In the genomic region with DNA sequence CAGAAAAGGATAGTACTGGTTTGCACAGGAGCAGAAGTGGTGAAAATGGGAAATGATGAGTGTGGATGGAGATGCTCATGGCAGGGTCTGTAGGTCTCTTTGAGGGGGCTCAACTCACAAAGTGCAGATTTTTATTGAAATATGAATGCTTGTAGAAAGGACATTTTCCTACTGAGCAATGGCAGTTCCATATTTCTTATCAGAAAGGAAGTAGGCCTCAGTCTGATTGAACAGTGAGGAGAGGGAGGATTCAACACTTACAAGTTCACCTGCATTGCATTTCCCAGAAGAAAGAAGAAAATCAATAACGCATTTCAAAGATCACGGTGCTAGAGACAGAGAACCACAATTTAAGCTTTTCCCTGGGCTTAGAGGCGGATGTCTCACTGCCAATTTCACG, we compare ENCODE assay signal across 1 cellular context.
TF ChIP-seq lines count a peak whose summit lies in the region.

No MANE protein-coding gene starts in this region.

TF ChIP-seq in K562, 482 proteins besides CTCF, POLR2A, EP300 and RAD21 (continued from another document and continues in another):
- TF ChIP-seq, protein P1, sequence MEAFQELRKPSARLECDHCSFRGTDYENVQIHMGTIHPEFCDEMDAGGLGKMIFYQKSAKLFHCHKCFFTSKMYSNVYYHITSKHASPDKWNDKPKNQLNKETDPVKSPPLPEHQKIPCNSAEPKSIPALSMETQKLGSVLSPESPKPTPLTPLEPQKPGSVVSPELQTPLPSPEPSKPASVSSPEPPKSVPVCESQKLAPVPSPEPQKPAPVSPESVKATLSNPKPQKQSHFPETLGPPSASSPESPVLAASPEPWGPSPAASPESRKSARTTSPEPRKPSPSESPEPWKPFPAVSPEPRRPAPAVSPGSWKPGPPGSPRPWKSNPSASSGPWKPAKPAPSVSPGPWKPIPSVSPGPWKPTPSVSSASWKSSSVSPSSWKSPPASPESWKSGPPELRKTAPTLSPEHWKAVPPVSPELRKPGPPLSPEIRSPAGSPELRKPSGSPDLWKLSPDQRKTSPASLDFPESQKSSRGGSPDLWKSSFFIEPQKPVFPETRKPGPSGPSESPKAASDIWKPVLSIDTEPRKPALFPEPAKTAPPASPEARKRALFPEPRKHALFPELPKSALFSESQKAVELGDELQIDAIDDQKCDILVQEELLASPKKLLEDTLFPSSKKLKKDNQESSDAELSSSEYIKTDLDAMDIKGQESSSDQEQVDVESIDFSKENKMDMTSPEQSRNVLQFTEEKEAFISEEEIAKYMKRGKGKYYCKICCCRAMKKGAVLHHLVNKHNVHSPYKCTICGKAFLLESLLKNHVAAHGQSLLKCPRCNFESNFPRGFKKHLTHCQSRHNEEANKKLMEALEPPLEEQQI (IDR thresholded peaks at IDR 0.05) = no peak
- TF ChIP-seq, protein P2, sequence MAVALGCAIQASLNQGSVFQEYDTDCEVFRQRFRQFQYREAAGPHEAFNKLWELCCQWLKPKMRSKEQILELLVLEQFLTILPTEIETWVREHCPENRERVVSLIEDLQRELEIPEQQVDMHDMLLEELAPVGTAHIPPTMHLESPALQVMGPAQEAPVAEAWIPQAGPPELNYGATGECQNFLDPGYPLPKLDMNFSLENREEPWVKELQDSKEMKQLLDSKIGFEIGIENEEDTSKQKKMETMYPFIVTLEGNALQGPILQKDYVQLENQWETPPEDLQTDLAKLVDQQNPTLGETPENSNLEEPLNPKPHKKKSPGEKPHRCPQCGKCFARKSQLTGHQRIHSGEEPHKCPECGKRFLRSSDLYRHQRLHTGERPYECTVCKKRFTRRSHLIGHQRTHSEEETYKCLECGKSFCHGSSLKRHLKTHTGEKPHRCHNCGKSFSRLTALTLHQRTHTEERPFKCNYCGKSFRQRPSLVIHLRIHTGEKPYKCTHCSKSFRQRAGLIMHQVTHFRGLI (CRISPR knock-in tag; IDR thresholded peaks at IDR 0.05) = peak; percentile 60; the same call in 1 of the 2 replicates
- TF ChIP-seq POLR2AphosphoS2 (IDR thresholded peaks at IDR 0.05; ENCODE audit: low read length) = no peak
- TF ChIP-seq, protein P3, sequence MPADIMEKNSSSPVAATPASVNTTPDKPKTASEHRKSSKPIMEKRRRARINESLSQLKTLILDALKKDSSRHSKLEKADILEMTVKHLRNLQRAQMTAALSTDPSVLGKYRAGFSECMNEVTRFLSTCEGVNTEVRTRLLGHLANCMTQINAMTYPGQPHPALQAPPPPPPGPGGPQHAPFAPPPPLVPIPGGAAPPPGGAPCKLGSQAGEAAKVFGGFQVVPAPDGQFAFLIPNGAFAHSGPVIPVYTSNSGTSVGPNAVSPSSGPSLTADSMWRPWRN (IDR thresholded peaks at IDR 0.05; ENCODE audit: low read depth) = no peak
- TF ChIP-seq, protein P4, sequence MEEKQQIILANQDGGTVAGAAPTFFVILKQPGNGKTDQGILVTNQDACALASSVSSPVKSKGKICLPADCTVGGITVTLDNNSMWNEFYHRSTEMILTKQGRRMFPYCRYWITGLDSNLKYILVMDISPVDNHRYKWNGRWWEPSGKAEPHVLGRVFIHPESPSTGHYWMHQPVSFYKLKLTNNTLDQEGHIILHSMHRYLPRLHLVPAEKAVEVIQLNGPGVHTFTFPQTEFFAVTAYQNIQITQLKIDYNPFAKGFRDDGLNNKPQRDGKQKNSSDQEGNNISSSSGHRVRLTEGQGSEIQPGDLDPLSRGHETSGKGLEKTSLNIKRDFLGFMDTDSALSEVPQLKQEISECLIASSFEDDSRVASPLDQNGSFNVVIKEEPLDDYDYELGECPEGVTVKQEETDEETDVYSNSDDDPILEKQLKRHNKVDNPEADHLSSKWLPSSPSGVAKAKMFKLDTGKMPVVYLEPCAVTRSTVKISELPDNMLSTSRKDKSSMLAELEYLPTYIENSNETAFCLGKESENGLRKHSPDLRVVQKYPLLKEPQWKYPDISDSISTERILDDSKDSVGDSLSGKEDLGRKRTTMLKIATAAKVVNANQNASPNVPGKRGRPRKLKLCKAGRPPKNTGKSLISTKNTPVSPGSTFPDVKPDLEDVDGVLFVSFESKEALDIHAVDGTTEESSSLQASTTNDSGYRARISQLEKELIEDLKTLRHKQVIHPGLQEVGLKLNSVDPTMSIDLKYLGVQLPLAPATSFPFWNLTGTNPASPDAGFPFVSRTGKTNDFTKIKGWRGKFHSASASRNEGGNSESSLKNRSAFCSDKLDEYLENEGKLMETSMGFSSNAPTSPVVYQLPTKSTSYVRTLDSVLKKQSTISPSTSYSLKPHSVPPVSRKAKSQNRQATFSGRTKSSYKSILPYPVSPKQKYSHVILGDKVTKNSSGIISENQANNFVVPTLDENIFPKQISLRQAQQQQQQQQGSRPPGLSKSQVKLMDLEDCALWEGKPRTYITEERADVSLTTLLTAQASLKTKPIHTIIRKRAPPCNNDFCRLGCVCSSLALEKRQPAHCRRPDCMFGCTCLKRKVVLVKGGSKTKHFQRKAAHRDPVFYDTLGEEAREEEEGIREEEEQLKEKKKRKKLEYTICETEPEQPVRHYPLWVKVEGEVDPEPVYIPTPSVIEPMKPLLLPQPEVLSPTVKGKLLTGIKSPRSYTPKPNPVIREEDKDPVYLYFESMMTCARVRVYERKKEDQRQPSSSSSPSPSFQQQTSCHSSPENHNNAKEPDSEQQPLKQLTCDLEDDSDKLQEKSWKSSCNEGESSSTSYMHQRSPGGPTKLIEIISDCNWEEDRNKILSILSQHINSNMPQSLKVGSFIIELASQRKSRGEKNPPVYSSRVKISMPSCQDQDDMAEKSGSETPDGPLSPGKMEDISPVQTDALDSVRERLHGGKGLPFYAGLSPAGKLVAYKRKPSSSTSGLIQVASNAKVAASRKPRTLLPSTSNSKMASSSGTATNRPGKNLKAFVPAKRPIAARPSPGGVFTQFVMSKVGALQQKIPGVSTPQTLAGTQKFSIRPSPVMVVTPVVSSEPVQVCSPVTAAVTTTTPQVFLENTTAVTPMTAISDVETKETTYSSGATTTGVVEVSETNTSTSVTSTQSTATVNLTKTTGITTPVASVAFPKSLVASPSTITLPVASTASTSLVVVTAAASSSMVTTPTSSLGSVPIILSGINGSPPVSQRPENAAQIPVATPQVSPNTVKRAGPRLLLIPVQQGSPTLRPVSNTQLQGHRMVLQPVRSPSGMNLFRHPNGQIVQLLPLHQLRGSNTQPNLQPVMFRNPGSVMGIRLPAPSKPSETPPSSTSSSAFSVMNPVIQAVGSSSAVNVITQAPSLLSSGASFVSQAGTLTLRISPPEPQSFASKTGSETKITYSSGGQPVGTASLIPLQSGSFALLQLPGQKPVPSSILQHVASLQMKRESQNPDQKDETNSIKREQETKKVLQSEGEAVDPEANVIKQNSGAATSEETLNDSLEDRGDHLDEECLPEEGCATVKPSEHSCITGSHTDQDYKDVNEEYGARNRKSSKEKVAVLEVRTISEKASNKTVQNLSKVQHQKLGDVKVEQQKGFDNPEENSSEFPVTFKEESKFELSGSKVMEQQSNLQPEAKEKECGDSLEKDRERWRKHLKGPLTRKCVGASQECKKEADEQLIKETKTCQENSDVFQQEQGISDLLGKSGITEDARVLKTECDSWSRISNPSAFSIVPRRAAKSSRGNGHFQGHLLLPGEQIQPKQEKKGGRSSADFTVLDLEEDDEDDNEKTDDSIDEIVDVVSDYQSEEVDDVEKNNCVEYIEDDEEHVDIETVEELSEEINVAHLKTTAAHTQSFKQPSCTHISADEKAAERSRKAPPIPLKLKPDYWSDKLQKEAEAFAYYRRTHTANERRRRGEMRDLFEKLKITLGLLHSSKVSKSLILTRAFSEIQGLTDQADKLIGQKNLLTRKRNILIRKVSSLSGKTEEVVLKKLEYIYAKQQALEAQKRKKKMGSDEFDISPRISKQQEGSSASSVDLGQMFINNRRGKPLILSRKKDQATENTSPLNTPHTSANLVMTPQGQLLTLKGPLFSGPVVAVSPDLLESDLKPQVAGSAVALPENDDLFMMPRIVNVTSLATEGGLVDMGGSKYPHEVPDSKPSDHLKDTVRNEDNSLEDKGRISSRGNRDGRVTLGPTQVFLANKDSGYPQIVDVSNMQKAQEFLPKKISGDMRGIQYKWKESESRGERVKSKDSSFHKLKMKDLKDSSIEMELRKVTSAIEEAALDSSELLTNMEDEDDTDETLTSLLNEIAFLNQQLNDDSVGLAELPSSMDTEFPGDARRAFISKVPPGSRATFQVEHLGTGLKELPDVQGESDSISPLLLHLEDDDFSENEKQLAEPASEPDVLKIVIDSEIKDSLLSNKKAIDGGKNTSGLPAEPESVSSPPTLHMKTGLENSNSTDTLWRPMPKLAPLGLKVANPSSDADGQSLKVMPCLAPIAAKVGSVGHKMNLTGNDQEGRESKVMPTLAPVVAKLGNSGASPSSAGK (IDR thresholded peaks at IDR 0.05) = no peak
- TF ChIP-seq SETDB1 (IDR thresholded peaks at IDR 0.05; ENCODE audit: low read length) = no peak
- TF ChIP-seq, protein P5, sequence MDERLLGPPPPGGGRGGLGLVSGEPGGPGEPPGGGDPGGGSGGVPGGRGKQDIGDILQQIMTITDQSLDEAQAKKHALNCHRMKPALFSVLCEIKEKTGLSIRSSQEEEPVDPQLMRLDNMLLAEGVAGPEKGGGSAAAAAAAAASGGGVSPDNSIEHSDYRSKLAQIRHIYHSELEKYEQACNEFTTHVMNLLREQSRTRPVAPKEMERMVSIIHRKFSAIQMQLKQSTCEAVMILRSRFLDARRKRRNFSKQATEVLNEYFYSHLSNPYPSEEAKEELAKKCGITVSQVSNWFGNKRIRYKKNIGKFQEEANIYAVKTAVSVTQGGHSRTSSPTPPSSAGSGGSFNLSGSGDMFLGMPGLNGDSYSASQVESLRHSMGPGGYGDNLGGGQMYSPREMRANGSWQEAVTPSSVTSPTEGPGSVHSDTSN (CRISPR knock-in tag; IDR thresholded peaks at IDR 0.05; ENCODE audit: low read depth) = no peak
- TF ChIP-seq, protein P5 (tag; conservative IDR thresholded peaks at IDR 0.05; ENCODE audit: low read depth) = 0 out of 2 replicates have a peak, but pooled peaks have one; percentile 9
- 0 out of 2 replicates have a peak, but pooled peaks have one; percentile 25 for TF ChIP-seq DDX20 (tag; IDR thresholded peaks at IDR 0.05; ENCODE audit: low read depth)
- TF ChIP-seq ZNF174 (CRISPR knock-in tag; IDR thresholded peaks at IDR 0.05) = no peak
- peak; percentile 81; the same call in 1 of the 2 replicates for TF ChIP-seq DMBX1 (CRISPR knock-in tag; IDR thresholded peaks at IDR 0.05; ENCODE audit: borderline replicate concordance)
- TF ChIP-seq YBX1 (IDR thresholded peaks at IDR 0.05) = no peak
- TF ChIP-seq, protein P6, sequence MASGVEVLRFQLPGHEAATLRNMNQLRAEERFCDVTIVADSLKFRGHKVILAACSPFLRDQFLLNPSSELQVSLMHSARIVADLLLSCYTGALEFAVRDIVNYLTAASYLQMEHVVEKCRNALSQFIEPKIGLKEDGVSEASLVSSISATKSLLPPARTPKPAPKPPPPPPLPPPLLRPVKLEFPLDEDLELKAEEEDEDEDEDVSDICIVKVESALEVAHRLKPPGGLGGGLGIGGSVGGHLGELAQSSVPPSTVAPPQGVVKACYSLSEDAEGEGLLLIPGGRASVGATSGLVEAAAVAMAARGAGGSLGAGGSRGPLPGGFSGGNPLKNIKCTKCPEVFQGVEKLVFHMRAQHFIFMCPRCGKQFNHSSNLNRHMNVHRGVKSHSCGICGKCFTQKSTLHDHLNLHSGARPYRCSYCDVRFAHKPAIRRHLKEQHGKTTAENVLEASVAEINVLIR (CRISPR knock-in tag; IDR thresholded peaks at IDR 0.05) = 0 out of 2 replicates have a peak, but pooled peaks have one; percentile 10
- no peak for TF ChIP-seq PURB (CRISPR knock-in tag; IDR thresholded peaks at IDR 0.05; ENCODE audit: low read depth)
- TF ChIP-seq ZNF165 (CRISPR knock-in tag; IDR thresholded peaks at IDR 0.05; ENCODE audit: borderline replicate concordance) = 0 out of 2 replicates have a peak, but pooled peaks have one; percentile 15
- TF ChIP-seq, protein P7, sequence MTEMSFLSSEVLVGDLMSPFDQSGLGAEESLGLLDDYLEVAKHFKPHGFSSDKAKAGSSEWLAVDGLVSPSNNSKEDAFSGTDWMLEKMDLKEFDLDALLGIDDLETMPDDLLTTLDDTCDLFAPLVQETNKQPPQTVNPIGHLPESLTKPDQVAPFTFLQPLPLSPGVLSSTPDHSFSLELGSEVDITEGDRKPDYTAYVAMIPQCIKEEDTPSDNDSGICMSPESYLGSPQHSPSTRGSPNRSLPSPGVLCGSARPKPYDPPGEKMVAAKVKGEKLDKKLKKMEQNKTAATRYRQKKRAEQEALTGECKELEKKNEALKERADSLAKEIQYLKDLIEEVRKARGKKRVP (CRISPR knock-in tag; IDR thresholded peaks at IDR 0.05) = 0 out of 2 replicates have a peak, but pooled peaks have one; percentile 44
- 0 out of 2 replicates have a peak, but pooled peaks have one; percentile 38 for TF ChIP-seq ZNF766 (CRISPR knock-in tag; conservative IDR thresholded peaks at IDR 0.05)
- peak; percentile 39; the same call in 1 of the 2 replicates for TF ChIP-seq OTX1 (CRISPR knock-in tag; IDR thresholded peaks at IDR 0.05)
- TF ChIP-seq, protein P8, sequence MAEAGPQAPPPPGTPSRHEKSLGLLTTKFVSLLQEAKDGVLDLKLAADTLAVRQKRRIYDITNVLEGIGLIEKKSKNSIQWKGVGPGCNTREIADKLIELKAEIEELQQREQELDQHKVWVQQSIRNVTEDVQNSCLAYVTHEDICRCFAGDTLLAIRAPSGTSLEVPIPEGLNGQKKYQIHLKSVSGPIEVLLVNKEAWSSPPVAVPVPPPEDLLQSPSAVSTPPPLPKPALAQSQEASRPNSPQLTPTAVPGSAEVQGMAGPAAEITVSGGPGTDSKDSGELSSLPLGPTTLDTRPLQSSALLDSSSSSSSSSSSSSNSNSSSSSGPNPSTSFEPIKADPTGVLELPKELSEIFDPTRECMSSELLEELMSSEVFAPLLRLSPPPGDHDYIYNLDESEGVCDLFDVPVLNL (CRISPR knock-in tag; IDR thresholded peaks at IDR 0.05; ENCODE audit: low read depth) = no peak
- TF ChIP-seq, protein P9, sequence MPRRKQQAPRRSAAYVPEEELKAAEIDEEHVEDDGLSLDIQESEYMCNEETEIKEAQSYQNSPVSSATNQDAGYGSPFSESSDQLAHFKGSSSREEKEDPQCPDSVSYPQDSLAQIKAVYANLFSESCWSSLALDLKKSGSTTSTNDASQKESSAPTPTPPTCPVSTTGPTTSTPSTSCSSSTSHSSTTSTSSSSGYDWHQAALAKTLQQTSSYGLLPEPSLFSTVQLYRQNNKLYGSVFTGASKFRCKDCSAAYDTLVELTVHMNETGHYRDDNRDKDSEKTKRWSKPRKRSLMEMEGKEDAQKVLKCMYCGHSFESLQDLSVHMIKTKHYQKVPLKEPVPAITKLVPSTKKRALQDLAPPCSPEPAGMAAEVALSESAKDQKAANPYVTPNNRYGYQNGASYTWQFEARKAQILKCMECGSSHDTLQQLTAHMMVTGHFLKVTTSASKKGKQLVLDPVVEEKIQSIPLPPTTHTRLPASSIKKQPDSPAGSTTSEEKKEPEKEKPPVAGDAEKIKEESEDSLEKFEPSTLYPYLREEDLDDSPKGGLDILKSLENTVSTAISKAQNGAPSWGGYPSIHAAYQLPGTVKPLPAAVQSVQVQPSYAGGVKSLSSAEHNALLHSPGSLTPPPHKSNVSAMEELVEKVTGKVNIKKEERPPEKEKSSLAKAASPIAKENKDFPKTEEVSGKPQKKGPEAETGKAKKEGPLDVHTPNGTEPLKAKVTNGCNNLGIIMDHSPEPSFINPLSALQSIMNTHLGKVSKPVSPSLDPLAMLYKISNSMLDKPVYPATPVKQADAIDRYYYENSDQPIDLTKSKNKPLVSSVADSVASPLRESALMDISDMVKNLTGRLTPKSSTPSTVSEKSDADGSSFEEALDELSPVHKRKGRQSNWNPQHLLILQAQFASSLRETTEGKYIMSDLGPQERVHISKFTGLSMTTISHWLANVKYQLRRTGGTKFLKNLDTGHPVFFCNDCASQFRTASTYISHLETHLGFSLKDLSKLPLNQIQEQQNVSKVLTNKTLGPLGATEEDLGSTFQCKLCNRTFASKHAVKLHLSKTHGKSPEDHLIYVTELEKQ (CRISPR knock-in tag; IDR thresholded peaks at IDR 0.05) = peak; percentile 48; the same call in 1 of the 2 replicates
- no peak for TF ChIP-seq TCF7 (IDR thresholded peaks at IDR 0.05; ENCODE audit: borderline replicate concordance)
